In the genomic region with DNA sequence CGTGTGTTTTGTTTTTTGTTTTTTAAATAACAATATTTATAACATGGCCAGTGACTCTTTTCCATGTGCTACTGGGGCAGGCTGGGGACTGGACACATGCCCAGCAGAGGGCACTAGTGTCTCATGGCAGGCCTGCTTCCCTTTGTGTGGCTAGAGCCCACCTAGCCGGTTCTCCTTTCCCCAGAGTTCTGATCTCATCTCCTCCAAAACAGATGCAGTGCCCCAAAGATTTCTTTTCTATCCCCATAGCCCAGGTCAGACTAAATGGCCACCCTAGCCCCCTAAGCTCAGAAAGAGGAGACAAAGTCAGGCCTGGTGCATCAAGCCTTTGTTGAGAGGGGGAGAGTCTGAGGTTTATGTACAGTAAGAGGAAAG, we compare ENCODE assay signal across 8 cellular contexts. TPM values are rescaled to one million over a fixed set of nuclear protein-coding genes. Genes with fewer than 3 reads are reported as not detected.
DNase-seq lines count a peak whose midpoint lies in the region; FAIRE-seq and TF ChIP-seq lines count a peak whose summit lies in the region.

No MANE protein-coding gene starts in this region.

- H3K9me3 ChIP-seq in neural progenitor cell (ENCODE audit: low read depth): no peaks in the 10 kb centered on the region

- H3K27ac Mint-ChIP-seq in neural progenitor cell: peak overlapping the region; percentile 44

- H3K9ac ChIP-seq in neural progenitor cell: no peak overlapping the region

- peak; percentile 39 for DNase-seq in DMS53 treated with DMSO at 0.1 percent for 48 hours (lab: John Stamatoyannopoulos, UW; ENCODE audit: unreplicated experiment)
- peak; percentile 29 for DNase-seq in RCC 7860 (ENCODE audit: low spot score)
- peak; percentile 59 to 69 for DNase-seq in activated T-helper 1 cell treated with anti-CD3 and anti-CD28 coated beads, Interleukin-2, amount 50 U/mL, for 16 hours (ENCODE audit: low read depth in 1 of 2, low spot score in 1 of 2)
- peak; percentile 85 for DNase-seq in fibroblast of pulmonary artery (ENCODE audit: low read depth)
- peak; percentile 85 for DNase-seq in neural progenitor cell (ENCODE audit: low spot score)
- peak; percentile 47 for DNase-seq in stromal cell of bone marrow (ENCODE audit: low read depth)
- no peak for DNase-seq in NCI-H1048 (lab: John Stamatoyannopoulos, UW)

- no peaks in the 10 kb centered on the region for H3K79me2 ChIP-seq in neural progenitor cell (ENCODE audit: low read depth)

- peak; percentile 99 for TF ChIP-seq RAD21 in Ishikawa (IDR thresholded peaks at IDR 0.05; ENCODE audit: low read depth)

- H4K20me1 ChIP-seq in neural progenitor cell (ENCODE audit: low read depth): no peaks in the 10 kb centered on the region

- no peak overlapping the region for H3K4me2 ChIP-seq in neural progenitor cell

- H3F3A ChIP-seq in neural progenitor cell (ENCODE audit: low read depth): peaks cover under 1% of the 10 kb centered on the region

- H3K27ac ChIP-seq in neural progenitor cell: no peak overlapping the region

- H3K4me3 ChIP-seq in fibroblast of pulmonary artery (replicated peaks; ENCODE audit: low read depth, low read length): no peak overlapping the region
- no peak overlapping the region for H3K4me3 ChIP-seq in neural progenitor cell

- H2AFZ ChIP-seq in neural progenitor cell (replicated peaks): no peak overlapping the region

- H3K4me1 Mint-ChIP-seq in neural progenitor cell: peaks cover 5% of the 10 kb centered on the region

- peaks cover 27% of the 10 kb centered on the region for H3K36me3 Mint-ChIP-seq in neural progenitor cell

- TF ChIP-seq CTCF in fibroblast of pulmonary artery (IDR thresholded peaks at IDR 0.05; ENCODE audit: low read length, missing control alignments) (peak; percentile 98), neural progenitor cell (IDR thresholded peaks at IDR 0.05) (peak; percentile 91)

- no peaks in the 10 kb centered on the region for H3K27me3 ChIP-seq in neural progenitor cell

- no peak for FAIRE-seq in RCC 7860 (lab: Jason Lieb, UNC)

- H3K4me3 Mint-ChIP-seq in neural progenitor cell: no peak overlapping the region

- no peak for TF ChIP-seq EP300 in Ishikawa (IDR thresholded peaks at IDR 0.05; ENCODE audit: borderline replicate concordance)

- no peaks in the 10 kb centered on the region for H3K36me3 ChIP-seq in neural progenitor cell

- H3K27me3 Mint-ChIP-seq in neural progenitor cell (ENCODE audit: insufficient read depth, low read depth): no peaks in the 10 kb centered on the region

- H3K4me1 ChIP-seq in neural progenitor cell: no peaks in the 10 kb centered on the region

- no peaks in the 10 kb centered on the region for H3K9me3 Mint-ChIP-seq in neural progenitor cell

TF ChIP-seq in Ishikawa, 13 proteins besides CTCF, POLR2A, EP300 and RAD21:
- peak; percentile 34; the same call in 1 of the 2 replicates for TF ChIP-seq MAX (IDR thresholded peaks at IDR 0.05)
- TF ChIP-seq, protein P1, sequence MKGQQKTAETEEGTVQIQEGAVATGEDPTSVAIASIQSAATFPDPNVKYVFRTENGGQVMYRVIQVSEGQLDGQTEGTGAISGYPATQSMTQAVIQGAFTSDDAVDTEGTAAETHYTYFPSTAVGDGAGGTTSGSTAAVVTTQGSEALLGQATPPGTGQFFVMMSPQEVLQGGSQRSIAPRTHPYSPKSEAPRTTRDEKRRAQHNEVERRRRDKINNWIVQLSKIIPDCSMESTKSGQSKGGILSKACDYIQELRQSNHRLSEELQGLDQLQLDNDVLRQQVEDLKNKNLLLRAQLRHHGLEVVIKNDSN (IDR thresholded peaks at IDR 0.05): no peak
- no peak for TF ChIP-seq YY1 (IDR thresholded peaks at IDR 0.05; ENCODE audit: low read depth)

RNA-seq across cellular contexts. Expression of gene PRPF40B, which starts 21.2 kb away (rescaled TPM):
- 18.1 and 30.5 TPM in 2 replicates for total RNA-seq in neural progenitor cell (ENCODE audit: low replicate concordance)

RNA-seq across cellular contexts. Expression of gene FAM186B, which starts 39.2 kb away (rescaled TPM):
- total RNA-seq in neural progenitor cell (ENCODE audit: low replicate concordance): 0.25 TPM in 1 of 2 replicates, not detected in the other
